8 cellular contexts compared by ENCODE assay signal in genomic region chrX:130108647-130109428, GRCh38. TPM values are rescaled to one million over a fixed set of nuclear protein-coding genes. Genes with fewer than 3 reads are reported as not detected.
DNase-seq lines count a peak whose midpoint lies in the region; ATAC-seq and TF ChIP-seq lines count a peak whose summit lies in the region.

No MANE protein-coding gene starts in this region.

- H3K27ac Mint-ChIP-seq in CD4-positive, alpha-beta T cell = peak overlapping the region; percentile 82

- peak overlapping the region; percentile 50 for H3K27ac ChIP-seq in CD4-positive, alpha-beta T cell (ENCODE audit: low read depth, low read length)
- H3K27ac ChIP-seq in Panc1 (ENCODE audit: low read length) (peak overlapping the region; percentile 90), breast epithelium (peak overlapping the region; percentile 82 to 88), mesodermal cell (ENCODE audit: low read depth, low read length, severe bottlenecking) (no peak overlapping the region)

- peak overlapping the region; percentile 95 for H3K4me3 Mint-ChIP-seq in CD4-positive, alpha-beta T cell

- CTCF ChIA-PET in CD4-positive, alpha-beta T cell (lab: Charles Lee) = interaction anchor here (1.8 to 3.1 kb wide), 3 partner anchors 11 to 27 kb away, joined by 6 to 10 read pairs (median 6); no protein-coding TSS in a partner anchor
- CTCF ChIA-PET in Panc1 (lab: Charles Lee) = interaction anchor here (0.6 to 1.3 kb wide), 3 partner anchors 20 to 29 kb away, joined by 3 to 6 read pairs (median 4); no protein-coding TSS in a partner anchor

- intact Hi-C loops in CD4-positive, alpha-beta T cell (cut with DNase I, micrococcal nuclease) = loop anchor here in 1 of 2 experiments (2.0 kb wide), 1 partner anchor 26 kb away; no protein-coding TSS in a partner anchor
- intact Hi-C loops in Panc1 (cut with micrococcal nuclease; ENCODE audit: unreplicated experiment) = no loop called here
- intact Hi-C loops in breast epithelium (cut with DNase I; ENCODE audit: low total_unique reads) = no loop called here

- H3K9me3 Mint-ChIP-seq in CD4-positive, alpha-beta T cell = no peaks in the 10 kb centered on the region

- H3K4me3 ChIP-seq in Panc1 (ENCODE audit: low read depth in 2 of 2, low read length in 2 of 2) (peak overlapping the region; percentile 67 to 77), breast epithelium (peak overlapping the region; percentile 68 to 74 (median 68)), mesodermal cell (ENCODE audit: extremely low read depth, insufficient read depth, low read length, poor library complexity, severe bottlenecking) (peak overlapping the region; percentile 48)

- TF ChIP-seq CTCF in CD4-positive, alpha-beta T cell (IDR thresholded peaks at IDR 0.05) = no peak
- TF ChIP-seq CTCF in Panc1 (IDR thresholded peaks at IDR 0.05) = no peak
- TF ChIP-seq CTCF in breast epithelium (IDR thresholded peaks at IDR 0.05) = no peak

- peaks cover 12% of the 10 kb centered on the region for H3K36me3 Mint-ChIP-seq in CD4-positive, alpha-beta T cell (ENCODE audit: low read depth)

- H3K36me3 ChIP-seq in Panc1 (ENCODE audit: control insufficient read depth, insufficient read depth, low read length) = no peaks in the 10 kb centered on the region
- no peaks in the 10 kb centered on the region for H3K36me3 ChIP-seq in breast epithelium
- H3K36me3 ChIP-seq in mesodermal cell (ENCODE audit: control insufficient read depth, insufficient read depth, low read length) = no peaks in the 10 kb centered on the region

- POLR2A ChIA-PET in CD4-positive, alpha-beta T cell (lab: Charles Lee) = interaction anchor here (1.0 to 2.7 kb wide), 5 partner anchors 12 to 57 kb away, joined by 3 to 15 read pairs (median 5); partner anchors contain the start of gene AIFM1
- POLR2A ChIA-PET in Panc1 (lab: Charles Lee) = interaction anchor here (0.9 kb wide), 1 partner anchor 11 kb away, joined by 8 read pairs; no protein-coding TSS in a partner anchor

- H3K4me1 Mint-ChIP-seq in CD4-positive, alpha-beta T cell (ENCODE audit: low read depth) = peaks cover 40% of the 10 kb centered on the region

- TF ChIP-seq POLR2A in breast epithelium (IDR thresholded peaks at IDR 0.05) = no peak

- H3K27me3 Mint-ChIP-seq in CD4-positive, alpha-beta T cell = no peaks in the 10 kb centered on the region

- ATAC-seq in CD4-positive, alpha-beta T cell (ENCODE audit: poor library complexity) = peak; percentile 32
- ATAC-seq in GM18907 (IDR thresholded peaks at IDR 0.05; ENCODE audit: unreplicated experiment) (peak; percentile 83), HG03064 (IDR thresholded peaks at IDR 0.05; ENCODE audit: low read depth, unreplicated experiment) (peak; percentile 45), Panc1 (peak; percentile 70)

- H3K9me3 ChIP-seq in CD4-positive, alpha-beta T cell (ENCODE audit: control insufficient read depth, low read length) = no peaks in the 10 kb centered on the region
- H3K9me3 ChIP-seq in Panc1 (ENCODE audit: control insufficient read depth, insufficient read depth, low read depth, low read length) (no peaks in the 10 kb centered on the region), breast epithelium (no peaks in the 10 kb centered on the region), mesodermal cell (ENCODE audit: control insufficient read depth, low read length) (no peaks in the 10 kb centered on the region)

- H3K27me3 ChIP-seq in CD4-positive, alpha-beta T cell (ENCODE audit: control insufficient read depth, insufficient read depth, low read length) = no peaks in the 10 kb centered on the region
- H3K27me3 ChIP-seq in Panc1 (ENCODE audit: control insufficient read depth, insufficient read depth, low read length) = no peaks in the 10 kb centered on the region
- peaks cover 0 to 25% of the 10 kb centered on the region in 2 donors for H3K27me3 ChIP-seq in breast epithelium

- H3K4me1 ChIP-seq in Panc1 (ENCODE audit: control insufficient read depth, insufficient read depth, low read length) (peaks cover 54% of the 10 kb centered on the region), breast epithelium (no peaks in the 10 kb centered on the region), mesodermal cell (ENCODE audit: control insufficient read depth, insufficient read depth, low read length, poor library complexity, severe bottlenecking) (peaks cover 3% of the 10 kb centered on the region)

- DNase-seq in CD4-positive, alpha-beta T cell = peak in 3 of 10 experiments; percentile 13 to 34 (median 22)
- DNase-seq in Panc1 (ENCODE audit: low read depth, low spot score) (no peak), breast epithelium (ENCODE audit: low spot score in 2 of 2) (no peak), ureter (ENCODE audit: low spot score) (no peak), NCI-H2081 treated with DMSO at 0.1 percent for 48 hours (lab: John Stamatoyannopoulos, UW) (no peak)

- no TSS peak for BruUV-seq in Panc1 (replicated peaks; lab: Mats Ljungman, UMichigan)

- in situ Hi-C loops in Panc1 (cut with HindIII; ENCODE audit: low pct_unique_long_range_greater_than_20kb, low sequenced_read_pairs) = no loop called here

- 60 to 70% methylated on average over 1 to 3 of the region's 9 CpGs for WGBS in mesodermal cell (ENCODE audit: insufficient coverage in 2 of 2), 2 experiments

RNA-seq across cellular contexts. Expression of gene ELF4, which starts 1.5 kb away (rescaled TPM):
- total RNA-seq in CD4-positive, alpha-beta T cell = 10 to 100 TPM; 17.3 to 17.4 TPM
- total RNA-seq in Panc1 (2021; ENCODE audit: unreplicated experiment) (48.0 TPM), breast epithelium (10 to 100 TPM in 1 of 3 donors, 1 to 10 TPM in 2; 5.3 to 10.7 (median 9.2) TPM), ureter (28.7 TPM)
- polyA plus RNA-seq in Panc1 (2012; ENCODE audit: insufficient read length) = 28.7 TPM
- 13.0 TPM for polyA plus RNA-seq in mesodermal cell (2013, experiment 1 of 2)
- 10.7 TPM for polyA plus RNA-seq in mesodermal cell (2013, experiment 2 of 2)

RNA-seq across cellular contexts. Expression of gene AIFM1, which starts 56.8 kb away (rescaled TPM):
- total RNA-seq in CD4-positive, alpha-beta T cell = 1 to 10 TPM; 6.1 to 6.4 TPM
- total RNA-seq in Panc1 (2021; ENCODE audit: unreplicated experiment) = 96.6 TPM
- polyA plus RNA-seq in Panc1 (2012; ENCODE audit: insufficient read length) = 95.4 TPM
- 10 to 100 TPM; 13.5 to 24.6 (median 16.6) TPM for total RNA-seq in breast epithelium
- polyA plus RNA-seq in mesodermal cell (2013, experiment 1 of 2) = 39.8 TPM
- polyA plus RNA-seq in mesodermal cell (2013, experiment 2 of 2) = 36.7 TPM
- 28.5 TPM for total RNA-seq in ureter

Comparison
In these comparisons a context has a peak if more than half of its experiments do, and no peak if none do; other contexts are left out.
1. ATAC-seq: peak in every context shown above with its lines; median percentile 83 in GM18907; 70 in Panc1; 45 in HG03064; 32 in CD4-positive, alpha-beta T cell.